In genomic region chr5:169635933-169636332, GRCh38 we compare ENCODE assay signal across 15 cellular contexts. TPM values are rescaled to one million over a fixed set of nuclear protein-coding genes. Genes with fewer than 3 reads are reported as not detected.
DNase-seq lines count a peak whose midpoint lies in the region; ATAC-seq and TF ChIP-seq lines count a peak whose summit lies in the region.
"Had no signal": no experiment of that assay in that cellular context is flagged by ENCODE, and none has a peak within 500 bp of the region (broad histone marks: within the 10 kb centered on the region; RNA-seq: fewer than 3 reads in every experiment).

No MANE protein-coding gene starts in this region.

- POLR2A ChIA-PET in activated CD8-positive, alpha-beta T cell treated with anti-CD3 and anti-CD28 coated beads for 36 hours (lab: Charles Lee), result interaction anchor here (0.7 to 6.3 kb wide), 5 partner anchors 15 to 41 kb away, joined by 3 to 82 read pairs (median 5); no protein-coding TSS in a partner anchor

- H3K27me3 Mint-ChIP-seq in activated T-cell treated with anti-CD3 and anti-CD28 coated beads, Interleukin-2, amount 50 U/mL, for 24 hours, result peaks cover 5% of the 10 kb centered on the region
- no peaks in the 10 kb centered on the region for H3K27me3 Mint-ChIP-seq in activated CD8-positive, alpha-beta T cell treated with anti-CD3 and anti-CD28 coated beads for 36 hours
- H3K27me3 Mint-ChIP-seq in neural crest cell (ENCODE audit: low read depth), result peaks cover 25% of the 10 kb centered on the region

- H3K27ac Mint-ChIP-seq in activated T-cell treated with anti-CD3 and anti-CD28 coated beads, Interleukin-2, amount 50 U/mL, for 24 hours, result peak overlapping the region; percentile 96
- peak overlapping the region; percentile 96 for H3K27ac Mint-ChIP-seq in activated CD8-positive, alpha-beta T cell treated with anti-CD3 and anti-CD28 coated beads for 36 hours
- no peak overlapping the region for H3K27ac Mint-ChIP-seq in neural crest cell (ENCODE audit: unreplicated experiment)
- H3K27ac Mint-ChIP-seq: type B pancreatic cell had no signal

- peaks cover 38% of the 10 kb centered on the region for H3K4me1 Mint-ChIP-seq in activated T-cell treated with anti-CD3 and anti-CD28 coated beads, Interleukin-2, amount 50 U/mL, for 24 hours (ENCODE audit: low read depth)
- peaks cover 34% of the 10 kb centered on the region for H3K4me1 Mint-ChIP-seq in activated CD8-positive, alpha-beta T cell treated with anti-CD3 and anti-CD28 coated beads for 36 hours (ENCODE audit: low read depth)
- peaks cover 3% of the 10 kb centered on the region for H3K4me1 Mint-ChIP-seq in neural crest cell

- peaks cover 39% of the 10 kb centered on the region for H3K36me3 Mint-ChIP-seq in activated T-cell treated with anti-CD3 and anti-CD28 coated beads, Interleukin-2, amount 50 U/mL, for 24 hours (ENCODE audit: low read depth)
- H3K36me3 Mint-ChIP-seq in activated CD8-positive, alpha-beta T cell treated with anti-CD3 and anti-CD28 coated beads for 36 hours (ENCODE audit: low read depth), result peaks cover 31% of the 10 kb centered on the region
- H3K36me3 Mint-ChIP-seq in neural crest cell (ENCODE audit: low read depth), result no peaks in the 10 kb centered on the region
- H3K36me3 Mint-ChIP-seq: type B pancreatic cell had no signal

- peaks cover 13% of the 10 kb centered on the region for H3K9me3 Mint-ChIP-seq in activated T-cell treated with anti-CD3 and anti-CD28 coated beads, Interleukin-2, amount 50 U/mL, for 24 hours
- peaks cover 20% of the 10 kb centered on the region for H3K9me3 Mint-ChIP-seq in activated CD8-positive, alpha-beta T cell treated with anti-CD3 and anti-CD28 coated beads for 36 hours
- H3K9me3 Mint-ChIP-seq in neural crest cell, result peaks cover 16% of the 10 kb centered on the region

- peak overlapping the region; percentile 90 for H3K4me3 Mint-ChIP-seq in activated T-cell treated with anti-CD3 and anti-CD28 coated beads, Interleukin-2, amount 50 U/mL, for 24 hours
- H3K4me3 Mint-ChIP-seq in activated CD8-positive, alpha-beta T cell treated with anti-CD3 and anti-CD28 coated beads for 36 hours, result peak overlapping the region; percentile 82
- H3K4me3 Mint-ChIP-seq in neural crest cell, result peak overlapping the region; percentile 55
- H3K4me3 Mint-ChIP-seq: type B pancreatic cell had no signal

- TF ChIP-seq CTCF in activated CD8-positive, alpha-beta T cell treated with anti-CD3 and anti-CD28 coated beads for 36 hours (IDR thresholded peaks at IDR 0.05), result no peak
- TF ChIP-seq CTCF in neural crest cell (conservative IDR thresholded peaks at IDR 0.05), result no peak

- no peak for ATAC-seq in activated CD8-positive, alpha-beta T cell treated with anti-CD3 and anti-CD28 coated beads for 36 hours
- ATAC-seq in GM19023 (IDR thresholded peaks at IDR 0.05; ENCODE audit: unreplicated experiment), result no peak
- ATAC-seq: Right ventricle myocardium inferior had no signal

- CTCF ChIA-PET in activated CD8-positive, alpha-beta T cell treated with anti-CD3 and anti-CD28 coated beads for 36 hours (lab: Charles Lee), result no interaction called here

- intact Hi-C loops in activated CD8-positive, alpha-beta T cell treated with anti-CD3 and anti-CD28 coated beads for 36 hours (cut with micrococcal nuclease), result no loop called here

- DNase-seq in activated T-cell treated with anti-CD3 and anti-CD28 coated beads, Interleukin-2, amount 50 U/mL, for 24 hours, result no peak
- no peak for DNase-seq in activated T-cell treated with anti-CD3 and anti-CD28 coated beads, Interleukin-2, amount 50 U/mL, for 1 hour
- DNase-seq in MV-4-11 (lab: John Stamatoyannopoulos, UW) (peak; percentile 82), neural crest cell (ENCODE audit: low read depth, low spot score) (no peak), NCI-H2227 treated with DMSO at 0.1 percent for 48 hours (lab: John Stamatoyannopoulos, UW) (no peak), nucleus accumbens (lab: John Stamatoyannopoulos, UW) (no peak)
- no peak for DNase-seq in activated CD8-positive, alpha-beta T cell treated with anti-CD3 and anti-CD28 coated beads for 36 hours
- DNase-seq: activated gamma-delta T cell, DMS 273 treated with DMSO at 0.1 percent for 48 hours, midbrain, NCI-H1105 had no signal

RNA-seq across cellular contexts. Expression of gene DOCK2, which starts 1.1 kb away (rescaled TPM):
- total RNA-seq in activated CD8-positive, alpha-beta T cell treated with anti-CD3 and anti-CD28 coated beads for 36 hours, result 100 to 1,000 TPM; 180 to 181 TPM
- 0.77 and 1.0 TPM in 2 replicates for total RNA-seq in neural crest cell
- total RNA-seq: HT-29 had no signal

RNA-seq across cellular contexts. Expression of gene SPDL1, which starts 52.4 kb away (rescaled TPM):
- 10 to 100 TPM; 40.1 to 40.2 TPM for total RNA-seq in activated CD8-positive, alpha-beta T cell treated with anti-CD3 and anti-CD28 coated beads for 36 hours
- 53.3 and 59.1 TPM in 2 replicates for total RNA-seq in neural crest cell

Comparison
In these comparisons a context has a peak if more than half of its experiments do, and no peak if none do; other contexts are left out.
1. RNA of gene DOCK2, which starts 1.1 kb away (total RNA-seq): 180 to 181 TPM in activated CD8-positive, alpha-beta T cell treated with anti-CD3 and anti-CD28 coated beads for 36 hours; 0.77 to 1.0 TPM in neural crest cell; every median in the first group is over 10 times any median in the second.
2. Peak in every context shown above with its lines, with median percentiles within 50 percentile points of each other: H3K4me3 Mint-ChIP-seq.